In genomic region chr6:3751730-3752537, GRCh38 we compare ENCODE assay signal across 8 cellular contexts. TPM values are rescaled to one million over a fixed set of nuclear protein-coding genes. Genes with fewer than 3 reads are reported as not detected.
DNase-seq lines count a peak whose midpoint lies in the region; ATAC-seq and TF ChIP-seq lines count a peak whose summit lies in the region.

No MANE protein-coding gene starts in this region.

- H3K4me3 Mint-ChIP-seq in naive thymus-derived CD8-positive, alpha-beta T cell, result peak overlapping the region in 9 of 10 donors; percentile 26 to 80 (median 69)

- H3K4me1 Mint-ChIP-seq in naive thymus-derived CD8-positive, alpha-beta T cell, result peaks cover 3 to 13% (median 4%) of the 10 kb centered on the region in 4 donors

- H3K27me3 ChIP-seq in AG04450 (ENCODE audit: control insufficient read depth, insufficient read depth, low read length) (no peaks in the 10 kb centered on the region), NT2/D1 (ENCODE audit: insufficient read depth, insufficient read length) (peaks cover 10% of the 10 kb centered on the region)

- peak overlapping the region; percentile 64 for H3K9ac ChIP-seq in NT2/D1 (ENCODE audit: insufficient read length, low read depth)

- H3K27ac Mint-ChIP-seq in naive thymus-derived CD8-positive, alpha-beta T cell, result no peak overlapping the region

- ATAC-seq in GM18858 (IDR thresholded peaks at IDR 0.05; ENCODE audit: unreplicated experiment), result peak; percentile 43
- ATAC-seq in HG03066 (IDR thresholded peaks at IDR 0.05; ENCODE audit: low read depth, unreplicated experiment), result peak; percentile 59
- ATAC-seq in naive thymus-derived CD8-positive, alpha-beta T cell, result peak; percentile 80 to 83
- peak; percentile 77 for ATAC-seq in stimulated activated naive CD8-positive, alpha-beta T cell treated with anti-CD3 and anti-CD28 coated beads, Interleukin-15, Interleukin-2, amounts not matched to agents 100 U/mL and 50 U/mL, for 24 hours

- CTCF ChIA-PET in AG04450 (lab: Charles Lee), result interaction anchor here (0.8 to 1.5 kb wide), 4 partner anchors 39 to 234 kb away, joined by 3 to 5 read pairs (median 4); no protein-coding TSS in a partner anchor

- H3K4me1 ChIP-seq in NT2/D1 (ENCODE audit: insufficient read depth, insufficient read length), result no peaks in the 10 kb centered on the region

- H3K9me3 ChIP-seq in AG04450 (ENCODE audit: control insufficient read depth, insufficient read depth, low read length) (no peaks in the 10 kb centered on the region), NT2/D1 (ENCODE audit: insufficient read depth, low read length) (no peaks in the 10 kb centered on the region)

- H3K27me3 Mint-ChIP-seq in naive thymus-derived CD8-positive, alpha-beta T cell, result peaks cover 18 to 50% (median 31%) of the 10 kb centered on the region in 5 donors

- POLR2A ChIA-PET in AG04450 (lab: Yijun Ruan, JAX), result interaction anchor here (0.5 to 1.0 kb wide), 10 partner anchors 17 to 685 kb away, joined by 3 to 7 read pairs (median 4); a partner anchor contains a TSS
- POLR2A ChIA-PET in naive thymus-derived CD8-positive, alpha-beta T cell (lab: Charles Lee), result no interaction called here

- peak overlapping the region; percentile 93 for H3K27ac ChIP-seq in AG04450 (ENCODE audit: low read depth, low read length)

- H3K36me3 ChIP-seq in NT2/D1 (ENCODE audit: insufficient read depth, insufficient read length, low read length), result peaks cover 7% of the 10 kb centered on the region

- peak; percentile 40 for TF ChIP-seq CTCF in AG04450 (IDR thresholded peaks at IDR 0.05; ENCODE audit: low read depth, low read length)
- TF ChIP-seq CTCF in fibroblast of mammary gland (conservative IDR thresholded peaks at IDR 0.05; ENCODE audit: control insufficient read depth, insufficient read depth, low read depth, low read length), result peak; percentile 1

- H3K4me3 ChIP-seq in AG04450 (ENCODE audit: low read depth, low read length), result peak overlapping the region; percentile 90
- peak overlapping the region; percentile 68 for H3K4me3 ChIP-seq in NT2/D1 (ENCODE audit: insufficient read length, low read depth)
- H3K4me3 ChIP-seq in fibroblast of mammary gland (ENCODE audit: control insufficient read depth, low read depth, low read length), result peak overlapping the region; percentile 69

- no peaks in the 10 kb centered on the region for H3K9me3 Mint-ChIP-seq in naive thymus-derived CD8-positive, alpha-beta T cell

- peaks cover 0 to 2% (median 0%) of the 10 kb centered on the region in 3 donors for H3K36me3 Mint-ChIP-seq in naive thymus-derived CD8-positive, alpha-beta T cell

- DNase-seq in AG04450 (ENCODE audit: low read depth, low spot score), result peak; percentile 86
- no peak for DNase-seq in NT2/D1 (ENCODE audit: low read depth, low spot score)
- peak; percentile 57 for DNase-seq in activated T-helper 9 cell treated with anti-CD3 and anti-CD28 coated beads, Interleukin-2, amount 50 U/mL, for 16 hours (ENCODE audit: low read depth)
- DNase-seq in fibroblast of mammary gland (ENCODE audit: low read depth), result peak; percentile 87
- peak; percentile 30 to 76 (median 48) for DNase-seq in naive thymus-derived CD8-positive, alpha-beta T cell
- peak; percentile 75 for DNase-seq in stimulated activated naive CD8-positive, alpha-beta T cell treated with anti-CD3 and anti-CD28 coated beads, Interleukin-15, Interleukin-2, amounts not matched to agents 100 U/mL and 50 U/mL, for 24 hours

RNA-seq across cellular contexts. Expression of gene PXDC1, which starts 0.4 kb away (rescaled TPM):
- polyA plus RNA-seq in AG04450 (2011; rRNA removed), result 13.5 and 26.5 TPM in 2 replicates
- 16.0 and 22.0 TPM in 2 replicates for polyA minus RNA-seq in AG04450 (2011; rRNA and poly(A)+ RNA removed)
- total RNA-seq in naive thymus-derived CD8-positive, alpha-beta T cell, result under 1 TPM; 0.16 to 0.18 TPM
- polyA plus RNA-seq in naive thymus-derived CD8-positive, alpha-beta T cell, result not detected

Comparison
In these comparisons a context has a peak if more than half of its experiments do, and no peak if none do; other contexts are left out.
1. RNA of gene PXDC1, which starts 0.4 kb away (polyA plus RNA-seq): 13.5 to 26.5 TPM in AG04450; not detected in naive thymus-derived CD8-positive, alpha-beta T cell; every median in the first group is over 10 times any median in the second.
2. Peak in every context shown above with its lines, with median percentiles within 50 percentile points of each other: H3K4me3 ChIP-seq and ATAC-seq.